12 cellular contexts compared by ENCODE assay signal in the genomic region with DNA sequence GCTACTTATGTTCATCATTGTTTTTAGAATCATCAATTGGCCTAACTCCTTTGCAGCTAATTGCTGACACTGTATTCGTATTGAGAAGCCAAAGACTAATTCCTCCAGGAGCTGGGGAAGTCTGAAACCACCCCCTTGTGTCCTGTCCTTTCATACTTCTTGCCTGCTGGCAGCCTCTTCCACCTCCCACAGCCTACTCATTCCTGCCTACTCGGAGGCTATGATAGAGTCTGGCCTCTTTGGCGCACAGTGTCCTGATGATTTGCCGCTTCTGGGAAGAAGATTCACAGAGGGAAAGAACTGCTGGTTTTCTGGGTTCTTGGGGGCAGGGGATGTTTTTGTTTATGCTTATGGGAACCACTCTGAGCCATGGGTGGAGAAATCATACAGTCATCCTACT. TPM values are rescaled to one million over a fixed set of nuclear protein-coding genes. Genes with fewer than 3 reads are reported as not detected.
DNase-seq lines count a peak whose midpoint lies in the region; ATAC-seq and TF ChIP-seq lines count a peak whose summit lies in the region.
"Had no signal": no experiment of that assay in that cellular context is flagged by ENCODE, and none has a peak within 500 bp of the region (broad histone marks: within the 10 kb centered on the region; RNA-seq: fewer than 3 reads in every experiment).

No MANE protein-coding gene starts in this region.

- H3K4me1 Mint-ChIP-seq in activated T-helper 2 cell treated with anti-CD3 and anti-CD28 coated beads, Interferon-gamma antibody, Interleukin-2, Interleukin-4, amounts not matched to agents 10 μg/mL and 5 μg/mL and 100 μg/mL, durations not matched to agents 14 hours and 24 hours and 36 hours (ENCODE audit: low read depth) = peaks cover 49% of the 10 kb centered on the region
- H3K4me1 Mint-ChIP-seq in natural killer cell (peaks cover 76 to 79% of the 10 kb centered on the region in 2 donors), progenitor cell of endocrine pancreas (ENCODE audit: low read depth) (peaks cover 63% of the 10 kb centered on the region)

- no peaks in the 10 kb centered on the region for H3K27me3 Mint-ChIP-seq in activated T-helper 2 cell treated with anti-CD3 and anti-CD28 coated beads, Interferon-gamma antibody, Interleukin-2, Interleukin-4, amounts not matched to agents 10 μg/mL and 5 μg/mL and 100 μg/mL, durations not matched to agents 14 hours and 24 hours and 36 hours (ENCODE audit: low read depth)
- H3K27me3 Mint-ChIP-seq in natural killer cell (ENCODE audit: low read depth in 2 of 2) = no peaks in the 10 kb centered on the region
- no peaks in the 10 kb centered on the region for H3K27me3 Mint-ChIP-seq in progenitor cell of endocrine pancreas

- H3K4me1 ChIP-seq in right lobe of liver (peaks cover 0 to 42% (median 2%) of the 10 kb centered on the region in 4 donors), gastrocnemius medialis (peaks cover 27 to 35% of the 10 kb centered on the region in 2 donors)

- no peaks in the 10 kb centered on the region for H3K9me3 Mint-ChIP-seq in activated T-helper 2 cell treated with anti-CD3 and anti-CD28 coated beads, Interferon-gamma antibody, Interleukin-2, Interleukin-4, amounts not matched to agents 10 μg/mL and 5 μg/mL and 100 μg/mL, durations not matched to agents 14 hours and 24 hours and 36 hours
- H3K9me3 Mint-ChIP-seq in natural killer cell = no peaks in the 10 kb centered on the region
- H3K9me3 Mint-ChIP-seq in progenitor cell of endocrine pancreas (ENCODE audit: low read depth) = no peaks in the 10 kb centered on the region

- TF ChIP-seq CTCF in natural killer cell (IDR thresholded peaks at IDR 0.05) (no peak), progenitor cell of endocrine pancreas (IDR thresholded peaks at IDR 0.05; ENCODE audit: unreplicated experiment) (no peak), right lobe of liver (IDR thresholded peaks at IDR 0.05) (no peak), gastrocnemius medialis (IDR thresholded peaks at IDR 0.05 in 4 of 5, conservative IDR thresholded peaks at IDR 0.05 in 1 of 5) (no peak)

- no peaks in the 10 kb centered on the region for H3K9me3 ChIP-seq in right lobe of liver
- no peaks in the 10 kb centered on the region for H3K9me3 ChIP-seq in gastrocnemius medialis
- H3K9me3 ChIP-seq: ascending aorta had no signal

- H3K36me3 ChIP-seq in right lobe of liver (no peaks in the 10 kb centered on the region), gastrocnemius medialis (no peaks in the 10 kb centered on the region)
- H3K36me3 ChIP-seq: ascending aorta had no signal

- H3K27ac ChIP-seq in right lobe of liver (no peak overlapping the region), gastrocnemius medialis (no peak overlapping the region)
- H3K27ac ChIP-seq: ascending aorta had no signal

- no peak overlapping the region for H3K4me3 Mint-ChIP-seq in activated T-helper 2 cell treated with anti-CD3 and anti-CD28 coated beads, Interferon-gamma antibody, Interleukin-2, Interleukin-4, amounts not matched to agents 10 μg/mL and 5 μg/mL and 100 μg/mL, durations not matched to agents 14 hours and 24 hours and 36 hours (ENCODE audit: low read depth)
- H3K4me3 Mint-ChIP-seq in natural killer cell (peak overlapping the region; percentile 75), progenitor cell of endocrine pancreas (ENCODE audit: low read depth) (no peak overlapping the region)

- intact Hi-C loops in activated T-helper 2 cell treated with anti-CD3 and anti-CD28 coated beads, Interferon-gamma antibody, Interleukin-2, Interleukin-4, amounts not matched to agents 10 μg/mL and 5 μg/mL and 100 μg/mL, durations not matched to agents 14 hours and 24 hours and 36 hours (cut with micrococcal nuclease) = no loop called here
- intact Hi-C loops in natural killer cell (cut with micrococcal nuclease) (loop anchor here (2.0 kb wide), 2 partner anchors 23 to 71 kb away; a partner anchor contains a TSS), right lobe of liver (cut with DNase I) (no loop called here), gastrocnemius medialis (cut with DNase I; ENCODE audit: low total_unique reads) (no loop called here)

- no peak for ATAC-seq in natural killer cell
- ATAC-seq in right lobe of liver = no peak
- no peak for ATAC-seq in gastrocnemius medialis

- H3K27me3 ChIP-seq in right lobe of liver = no peaks in the 10 kb centered on the region
- H3K27me3 ChIP-seq in gastrocnemius medialis = no peaks in the 10 kb centered on the region
- H3K27me3 ChIP-seq: ascending aorta had no signal

- in situ Hi-C loops in gastrocnemius medialis (cut with MboI; ENCODE audit: low sequenced_read_pairs in 4 of 4) = no loop called here

- peak; percentile 18 for DNase-seq in Ammon's horn (ENCODE audit: low spot score)
- DNase-seq in EL = peak; percentile 28
- no peak for DNase-seq in activated T-helper 2 cell treated with anti-CD3 and anti-CD28 coated beads, Interferon-gamma antibody, Interleukin-2, Interleukin-4, amounts not matched to agents 10 μg/mL and 5 μg/mL and 100 μg/mL, durations not matched to agents 14 hours and 24 hours and 36 hours (ENCODE audit: low spot score)
- no peak for DNase-seq in natural killer cell
- no peak for DNase-seq in progenitor cell of endocrine pancreas (ENCODE audit: low spot score, unreplicated experiment)
- DNase-seq in right lobe of liver = no peak
- DNase-seq in gastrocnemius medialis = no peak
- DNase-seq in germinal center (ENCODE audit: low spot score) = no peak
- DNase-seq: activated CD4-positive, alpha-beta T cell treated with anti-CD3 and anti-CD28 coated beads, Interleukin-2, amount 50 U/mL, for 4 hours; NCI-H524 treated with DMSO at 0.1 percent for 48 hours; SHP77 treated with DMSO at 0.1 percent for 48 hours had no signal

- TF ChIP-seq POLR2A in right lobe of liver (IDR thresholded peaks at IDR 0.05) (no peak), gastrocnemius medialis (IDR thresholded peaks at IDR 0.05) (no peak)

- H3K27ac Mint-ChIP-seq in activated T-helper 2 cell treated with anti-CD3 and anti-CD28 coated beads, Interferon-gamma antibody, Interleukin-2, Interleukin-4, amounts not matched to agents 10 μg/mL and 5 μg/mL and 100 μg/mL, durations not matched to agents 14 hours and 24 hours and 36 hours = peak overlapping the region; percentile 47
- H3K27ac Mint-ChIP-seq in natural killer cell = peak overlapping the region; percentile 84 to 88
- no peak overlapping the region for H3K27ac Mint-ChIP-seq in progenitor cell of endocrine pancreas

- WGBS in right lobe of liver (ENCODE audit: insufficient coverage, low coverage, low lambda C conversion rate, missing lambda C conversion rate) = 74% methylated on average over 4 of the region's 4 CpGs

- H3K36me3 Mint-ChIP-seq in activated T-helper 2 cell treated with anti-CD3 and anti-CD28 coated beads, Interferon-gamma antibody, Interleukin-2, Interleukin-4, amounts not matched to agents 10 μg/mL and 5 μg/mL and 100 μg/mL, durations not matched to agents 14 hours and 24 hours and 36 hours (ENCODE audit: low read depth) = peaks cover 39% of the 10 kb centered on the region
- H3K36me3 Mint-ChIP-seq in natural killer cell (no peaks in the 10 kb centered on the region), progenitor cell of endocrine pancreas (ENCODE audit: insufficient read depth) (peaks cover 2% of the 10 kb centered on the region)

- H3K4me3 ChIP-seq in right lobe of liver = no peak overlapping the region
- H3K4me3 ChIP-seq in gastrocnemius medialis = no peak overlapping the region
- H3K4me3 ChIP-seq: ascending aorta had no signal

RNA-seq across cellular contexts. Expression of a gene that starts 21.9 kb away (rescaled TPM):
- total RNA-seq in activated T-helper 2 cell treated with anti-CD3 and anti-CD28 coated beads, Interferon-gamma antibody, Interleukin-2, Interleukin-4, amounts not matched to agents 10 μg/mL and 5 μg/mL and 100 μg/mL, durations not matched to agents 14 hours and 24 hours and 36 hours = 1.8 TPM in 1 of 2 replicates, not detected in the other
- total RNA-seq in natural killer cell (1 to 10 TPM in 2 of 3 donors, not detected in 1; 3.6 to 8.0 TPM), progenitor cell of endocrine pancreas (not detected in 2 replicates), right lobe of liver (not detected), gastrocnemius medialis (not detected)
- total RNA-seq: ascending aorta had no signal

Comparison
In these comparisons a context has a peak if more than half of its experiments do, and no peak if none do; other contexts are left out.
1. DNase-seq: peak in Ammon's horn (single experiment) and EL (single experiment); none in activated T-helper 2 cell treated with anti-CD3 and anti-CD28 coated beads, Interferon-gamma antibody, Interleukin-2, Interleukin-4, amounts not matched to agents 10 μg/mL and 5 μg/mL and 100 μg/mL, durations not matched to agents 14 hours and 24 hours and 36 hours (single experiment), natural killer cell (single experiment), progenitor cell of endocrine pancreas (single experiment), right lobe of liver (0 of 3), gastrocnemius medialis (0 of 2) and germinal center (single experiment).